1 cellular context compared by ENCODE assay signal in the genomic region with DNA sequence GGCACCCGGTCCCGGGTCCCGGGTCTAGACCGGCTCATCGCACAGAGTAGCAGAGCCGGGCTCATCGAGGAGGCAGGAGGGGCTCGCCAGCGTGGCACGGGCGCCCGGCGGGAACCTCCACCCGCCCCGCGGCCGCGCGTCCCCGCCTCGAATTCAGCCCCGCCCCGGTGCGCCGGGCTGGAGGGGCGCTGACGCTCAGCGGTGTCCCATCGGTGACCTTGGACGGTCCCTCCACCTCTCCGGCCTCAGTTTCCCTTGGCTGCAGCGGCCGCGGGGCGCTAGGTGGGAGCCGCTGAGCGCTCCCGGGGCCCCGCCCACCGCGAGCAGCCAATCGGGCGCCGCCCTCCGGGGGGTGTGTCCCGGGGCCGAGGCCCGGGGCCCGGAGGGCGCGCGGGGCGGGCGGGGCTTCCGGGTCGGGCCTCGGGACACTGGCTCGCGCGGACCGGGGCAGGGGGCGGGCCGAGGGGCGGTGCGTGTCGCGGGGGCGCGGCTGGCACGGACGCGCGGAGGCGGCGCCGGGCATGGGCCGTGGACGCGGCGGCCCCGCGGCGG.
TF ChIP-seq lines count a peak whose summit lies in the region.

TSS of gene PPARA (plus strand) at position 529 of the 552 bp plus-strand sequence. CDS start 47,858 bp downstream, outside the sequence.

TF ChIP-seq in HepG2, 621 proteins besides CTCF, POLR2A, EP300 and RAD21 (continued from another document and continues in another):
- TF ChIP-seq, protein P1, sequence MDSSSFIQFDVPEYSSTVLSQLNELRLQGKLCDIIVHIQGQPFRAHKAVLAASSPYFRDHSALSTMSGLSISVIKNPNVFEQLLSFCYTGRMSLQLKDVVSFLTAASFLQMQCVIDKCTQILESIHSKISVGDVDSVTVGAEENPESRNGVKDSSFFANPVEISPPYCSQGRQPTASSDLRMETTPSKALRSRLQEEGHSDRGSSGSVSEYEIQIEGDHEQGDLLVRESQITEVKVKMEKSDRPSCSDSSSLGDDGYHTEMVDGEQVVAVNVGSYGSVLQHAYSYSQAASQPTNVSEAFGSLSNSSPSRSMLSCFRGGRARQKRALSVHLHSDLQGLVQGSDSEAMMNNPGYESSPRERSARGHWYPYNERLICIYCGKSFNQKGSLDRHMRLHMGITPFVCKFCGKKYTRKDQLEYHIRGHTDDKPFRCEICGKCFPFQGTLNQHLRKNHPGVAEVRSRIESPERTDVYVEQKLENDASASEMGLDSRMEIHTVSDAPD (CRISPR knock-in tag; IDR thresholded peaks at IDR 0.05): no peak
- TF ChIP-seq FOXP1 (IDR thresholded peaks at IDR 0.05) (no peak), FOXP1 (CRISPR knock-in tag; IDR thresholded peaks at IDR 0.05) (no peak), KLF13 (CRISPR knock-in tag; IDR thresholded peaks at IDR 0.05) (no peak), FOXA3 (CRISPR knock-in tag; IDR thresholded peaks at IDR 0.05) (no peak), SRSF1 (optimal IDR thresholded peaks at IDR 0.05; ENCODE audit: low read depth, low read length) (no peak), ZBTB2 (CRISPR knock-in tag; IDR thresholded peaks at IDR 0.05; ENCODE audit: low read depth) (peak; percentile 79), KDM4B (CRISPR knock-in tag; IDR thresholded peaks at IDR 0.05) (no peak), SP5 (CRISPR knock-in tag; IDR thresholded peaks at IDR 0.05; ENCODE audit: borderline replicate concordance, low read depth) (no peak), POLR2G (IDR thresholded peaks at IDR 0.05; ENCODE audit: low read depth, low read length) (0 out of 2 replicates have a peak, but pooled peaks have one; percentile 8), ATF1 (CRISPR knock-in tag; IDR thresholded peaks at IDR 0.05) (no peak), ZNF124 (CRISPR knock-in tag; IDR thresholded peaks at IDR 0.05) (no peak), GTF2F1 (IDR thresholded peaks at IDR 0.05; ENCODE audit: low read length) (no peak), ZNF724P (CRISPR knock-in tag; IDR thresholded peaks at IDR 0.05; ENCODE audit: borderline replicate concordance) (no peak), TBX2 (CRISPR knock-in tag; IDR thresholded peaks at IDR 0.05; ENCODE audit: borderline replicate concordance) (no peak), ARNT2 (CRISPR knock-in tag; IDR thresholded peaks at IDR 0.05; ENCODE audit: low read depth) (no peak), ZNF44 (CRISPR knock-in tag; IDR thresholded peaks at IDR 0.05) (no peak), ZNF274 (CRISPR knock-in tag; IDR thresholded peaks at IDR 0.05) (no peak), ZNF276 (CRISPR knock-in tag; IDR thresholded peaks at IDR 0.05; ENCODE audit: low read depth) (no peak), ZNF747 (CRISPR knock-in tag; IDR thresholded peaks at IDR 0.05; ENCODE audit: borderline replicate concordance) (no peak), SP1 (IDR thresholded peaks at IDR 0.05) (no peak), SP1 (CRISPR knock-in tag; IDR thresholded peaks at IDR 0.05) (peak; percentile 49; the same call in 1 of the 2 replicates), ZNF563 (CRISPR knock-in tag; IDR thresholded peaks at IDR 0.05) (peak; percentile 73), DNMT3B (CRISPR knock-in tag; conservative IDR thresholded peaks at IDR 0.05) (no peak), HDAC1 (CRISPR knock-in tag; IDR thresholded peaks at IDR 0.05) (peak; percentile 17; the same call in 1 of the 2 replicates), SP4 (CRISPR knock-in tag; IDR thresholded peaks at IDR 0.05) (peak; percentile 47; the same call in 1 of the 2 replicates), MTA1 (CRISPR knock-in tag; IDR thresholded peaks at IDR 0.05; ENCODE audit: borderline replicate concordance) (no peak), ZNF256 (CRISPR knock-in tag; conservative IDR thresholded peaks at IDR 0.05) (no peak), SOX13 (IDR thresholded peaks at IDR 0.05) (no peak), SOX13 (CRISPR knock-in tag; conservative IDR thresholded peaks at IDR 0.05 in 1 of 2, IDR thresholded peaks at IDR 0.05 in 1 of 2) (no peak), TARDBP (CRISPR knock-in tag; IDR thresholded peaks at IDR 0.05) (no peak), GABPB1 (CRISPR knock-in tag; IDR thresholded peaks at IDR 0.05) (0 out of 2 replicates have a peak, but pooled peaks have one; percentile 8), NFYB (CRISPR knock-in tag; IDR thresholded peaks at IDR 0.05) (peak; percentile 59), SMYD3 (CRISPR knock-in tag; IDR thresholded peaks at IDR 0.05) (no peak), YEATS4 (CRISPR knock-in tag; IDR thresholded peaks at IDR 0.05; ENCODE audit: borderline replicate concordance) (peak; percentile 53; the same call in 1 of the 2 replicates), ZKSCAN1 (IDR thresholded peaks at IDR 0.05; ENCODE audit: low read length) (no peak), PHF21A (CRISPR knock-in tag; IDR thresholded peaks at IDR 0.05) (no peak), TCF7L2 (IDR thresholded peaks at IDR 0.05; ENCODE audit: low read depth, low read length) (no peak), NBN (conservative IDR thresholded peaks at IDR 0.05) (no peak), TOE1 (CRISPR knock-in tag; IDR thresholded peaks at IDR 0.05) (no peak), HNRNPL (IDR thresholded peaks at IDR 0.05; ENCODE audit: low read depth, low read length) (no peak), ISL2 (CRISPR knock-in tag; IDR thresholded peaks at IDR 0.05) (no peak)
- TF ChIP-seq, protein P2, sequence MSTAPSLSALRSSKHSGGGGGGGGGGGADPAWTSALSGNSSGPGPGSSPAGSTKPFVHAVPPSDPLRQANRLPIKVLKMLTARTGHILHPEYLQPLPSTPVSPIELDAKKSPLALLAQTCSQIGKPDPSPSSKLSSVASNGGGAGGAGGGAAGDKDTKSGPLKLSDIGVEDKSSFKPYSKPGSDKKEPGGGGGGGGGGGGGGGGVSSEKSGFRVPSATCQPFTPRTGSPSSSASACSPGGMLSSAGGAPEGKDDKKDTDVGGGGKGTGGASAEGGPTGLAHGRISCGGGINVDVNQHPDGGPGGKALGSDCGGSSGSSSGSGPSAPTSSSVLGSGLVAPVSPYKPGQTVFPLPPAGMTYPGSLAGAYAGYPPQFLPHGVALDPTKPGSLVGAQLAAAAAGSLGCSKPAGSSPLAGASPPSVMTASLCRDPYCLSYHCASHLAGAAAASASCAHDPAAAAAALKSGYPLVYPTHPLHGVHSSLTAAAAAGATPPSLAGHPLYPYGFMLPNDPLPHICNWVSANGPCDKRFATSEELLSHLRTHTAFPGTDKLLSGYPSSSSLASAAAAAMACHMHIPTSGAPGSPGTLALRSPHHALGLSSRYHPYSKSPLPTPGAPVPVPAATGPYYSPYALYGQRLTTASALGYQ (CRISPR knock-in tag; IDR thresholded peaks at IDR 0.05): 0 out of 2 replicates have a peak, but pooled peaks have one; percentile 22
- TF ChIP-seq, protein P3, sequence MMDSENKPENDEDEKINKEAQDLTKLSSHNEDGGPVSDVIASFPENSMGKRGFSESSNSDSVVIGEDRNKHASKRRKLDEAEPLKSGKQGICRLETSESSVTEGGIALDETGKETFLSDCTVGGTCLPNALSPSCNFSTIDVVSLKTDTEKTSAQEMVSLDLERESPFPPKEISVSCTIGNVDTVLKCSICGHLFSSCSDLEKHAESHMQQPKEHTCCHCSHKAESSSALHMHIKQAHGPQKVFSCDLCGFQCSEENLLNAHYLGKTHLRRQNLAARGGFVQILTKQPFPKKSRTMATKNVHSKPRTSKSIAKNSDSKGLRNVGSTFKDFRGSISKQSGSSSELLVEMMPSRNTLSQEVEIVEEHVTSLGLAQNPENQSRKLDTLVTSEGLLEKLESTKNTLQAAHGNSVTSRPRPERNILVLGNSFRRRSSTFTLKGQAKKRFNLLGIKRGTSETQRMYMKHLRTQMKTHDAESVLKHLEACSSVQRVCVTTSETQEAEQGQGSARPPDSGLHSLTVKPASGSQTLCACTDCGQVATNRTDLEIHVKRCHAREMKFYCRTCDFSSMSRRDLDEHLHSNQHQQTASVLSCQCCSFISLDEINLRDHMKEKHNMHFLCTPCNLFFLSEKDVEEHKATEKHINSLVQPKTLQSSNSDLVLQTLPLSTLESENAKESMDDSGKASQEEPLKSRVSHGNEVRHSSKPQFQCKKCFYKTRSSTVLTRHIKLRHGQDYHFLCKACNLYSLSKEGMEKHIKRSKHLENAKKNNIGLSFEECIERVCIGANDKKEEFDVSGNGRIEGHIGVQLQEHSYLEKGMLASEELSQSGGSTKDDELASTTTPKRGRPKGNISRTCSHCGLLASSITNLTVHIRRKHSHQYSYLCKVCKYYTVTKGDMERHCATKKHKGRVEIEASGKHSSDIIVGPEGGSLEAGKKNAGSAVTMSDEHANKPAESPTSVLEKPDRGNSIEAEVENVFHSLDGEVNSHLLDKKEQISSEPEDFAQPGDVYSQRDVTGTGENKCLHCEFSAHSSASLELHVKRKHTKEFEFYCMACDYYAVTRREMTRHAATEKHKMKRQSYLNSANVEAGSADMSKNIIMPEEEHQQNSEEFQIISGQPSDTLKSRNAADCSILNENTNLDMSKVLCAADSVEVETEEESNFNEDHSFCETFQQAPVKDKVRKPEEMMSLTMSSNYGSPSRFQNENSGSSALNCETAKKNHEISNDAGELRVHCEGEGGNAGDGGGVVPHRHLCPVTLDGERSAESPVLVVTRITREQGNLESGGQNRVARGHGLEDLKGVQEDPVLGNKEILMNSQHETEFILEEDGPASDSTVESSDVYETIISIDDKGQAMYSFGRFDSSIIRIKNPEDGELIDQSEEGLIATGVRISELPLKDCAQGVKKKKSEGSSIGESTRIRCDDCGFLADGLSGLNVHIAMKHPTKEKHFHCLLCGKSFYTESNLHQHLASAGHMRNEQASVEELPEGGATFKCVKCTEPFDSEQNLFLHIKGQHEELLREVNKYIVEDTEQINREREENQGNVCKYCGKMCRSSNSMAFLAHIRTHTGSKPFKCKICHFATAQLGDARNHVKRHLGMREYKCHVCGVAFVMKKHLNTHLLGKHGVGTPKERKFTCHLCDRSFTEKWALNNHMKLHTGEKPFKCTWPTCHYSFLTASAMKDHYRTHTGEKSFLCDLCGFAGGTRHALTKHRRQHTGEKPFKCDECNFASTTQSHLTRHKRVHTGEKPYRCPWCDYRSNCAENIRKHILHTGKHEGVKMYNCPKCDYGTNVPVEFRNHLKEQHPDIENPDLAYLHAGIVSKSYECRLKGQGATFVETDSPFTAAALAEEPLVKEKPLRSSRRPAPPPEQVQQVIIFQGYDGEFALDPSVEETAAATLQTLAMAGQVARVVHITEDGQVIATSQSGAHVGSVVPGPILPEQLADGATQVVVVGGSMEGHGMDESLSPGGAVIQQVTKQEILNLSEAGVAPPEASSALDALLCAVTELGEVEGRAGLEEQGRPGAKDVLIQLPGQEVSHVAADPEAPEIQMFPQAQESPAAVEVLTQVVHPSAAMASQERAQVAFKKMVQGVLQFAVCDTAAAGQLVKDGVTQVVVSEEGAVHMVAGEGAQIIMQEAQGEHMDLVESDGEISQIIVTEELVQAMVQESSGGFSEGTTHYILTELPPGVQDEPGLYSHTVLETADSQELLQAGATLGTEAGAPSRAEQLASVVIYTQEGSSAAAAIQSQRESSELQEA (CRISPR knock-in tag; IDR thresholded peaks at IDR 0.05; ENCODE audit: not compliant biosample characterization): no peak
- TF ChIP-seq, protein P4, sequence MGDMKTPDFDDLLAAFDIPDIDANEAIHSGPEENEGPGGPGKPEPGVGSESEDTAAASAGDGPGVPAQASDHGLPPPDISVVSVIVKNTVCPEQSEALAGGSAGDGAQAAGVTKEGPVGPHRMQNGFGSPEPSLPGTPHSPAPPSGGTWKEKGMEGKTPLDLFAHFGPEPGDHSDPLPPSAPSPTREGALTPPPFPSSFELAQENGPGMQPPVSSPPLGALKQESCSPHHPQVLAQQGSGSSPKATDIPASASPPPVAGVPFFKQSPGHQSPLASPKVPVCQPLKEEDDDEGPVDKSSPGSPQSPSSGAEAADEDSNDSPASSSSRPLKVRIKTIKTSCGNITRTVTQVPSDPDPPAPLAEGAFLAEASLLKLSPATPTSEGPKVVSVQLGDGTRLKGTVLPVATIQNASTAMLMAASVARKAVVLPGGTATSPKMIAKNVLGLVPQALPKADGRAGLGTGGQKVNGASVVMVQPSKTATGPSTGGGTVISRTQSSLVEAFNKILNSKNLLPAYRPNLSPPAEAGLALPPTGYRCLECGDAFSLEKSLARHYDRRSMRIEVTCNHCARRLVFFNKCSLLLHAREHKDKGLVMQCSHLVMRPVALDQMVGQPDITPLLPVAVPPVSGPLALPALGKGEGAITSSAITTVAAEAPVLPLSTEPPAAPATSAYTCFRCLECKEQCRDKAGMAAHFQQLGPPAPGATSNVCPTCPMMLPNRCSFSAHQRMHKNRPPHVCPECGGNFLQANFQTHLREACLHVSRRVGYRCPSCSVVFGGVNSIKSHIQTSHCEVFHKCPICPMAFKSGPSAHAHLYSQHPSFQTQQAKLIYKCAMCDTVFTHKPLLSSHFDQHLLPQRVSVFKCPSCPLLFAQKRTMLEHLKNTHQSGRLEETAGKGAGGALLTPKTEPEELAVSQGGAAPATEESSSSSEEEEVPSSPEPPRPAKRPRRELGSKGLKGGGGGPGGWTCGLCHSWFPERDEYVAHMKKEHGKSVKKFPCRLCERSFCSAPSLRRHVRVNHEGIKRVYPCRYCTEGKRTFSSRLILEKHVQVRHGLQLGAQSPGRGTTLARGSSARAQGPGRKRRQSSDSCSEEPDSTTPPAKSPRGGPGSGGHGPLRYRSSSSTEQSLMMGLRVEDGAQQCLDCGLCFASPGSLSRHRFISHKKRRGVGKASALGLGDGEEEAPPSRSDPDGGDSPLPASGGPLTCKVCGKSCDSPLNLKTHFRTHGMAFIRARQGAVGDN (CRISPR knock-in tag; IDR thresholded peaks at IDR 0.05): peak; percentile 72
